ENCODE assay signal across 8 cellular contexts in the genomic region with DNA sequence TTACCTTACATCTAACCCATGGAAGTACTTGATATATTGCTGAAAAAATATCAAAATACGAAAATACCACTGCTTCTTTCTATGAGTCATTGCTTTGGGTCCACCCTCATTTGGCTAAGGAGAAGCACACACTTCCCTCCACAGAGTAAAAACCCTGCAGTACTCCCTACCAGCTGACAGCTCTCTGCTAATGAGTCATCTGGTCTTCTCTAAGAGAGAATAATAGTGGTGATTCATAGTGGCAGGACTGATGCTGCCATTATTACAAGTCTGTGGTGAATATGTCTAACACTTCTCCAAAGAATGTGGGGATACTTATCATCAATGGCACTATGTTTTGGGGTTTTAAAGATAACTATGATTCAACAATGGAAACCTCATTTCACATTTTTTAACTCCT.
DNase-seq lines count a peak whose midpoint lies in the region; ATAC-seq and TF ChIP-seq lines count a peak whose summit lies in the region.

No MANE protein-coding gene starts in this region.

- no peaks in the 10 kb centered on the region for H3K4me1 Mint-ChIP-seq in natural killer cell treated with Interleukin-12 subunit alpha and Interleukin-12 subunit beta and Interleukin-15 and Interleukin-18, amount 100 ng/mL, for 72 hours (ENCODE audit: low read depth in 2 of 2)
- no peaks in the 10 kb centered on the region for H3K4me1 Mint-ChIP-seq in mesothelial cell of epicardium

- no peaks in the 10 kb centered on the region for H3K4me1 ChIP-seq in left ventricle myocardium inferior

- no peaks in the 10 kb centered on the region for H3K27me3 Mint-ChIP-seq in natural killer cell treated with Interleukin-12 subunit alpha and Interleukin-12 subunit beta and Interleukin-15 and Interleukin-18, amount 100 ng/mL, for 72 hours
- no peaks in the 10 kb centered on the region for H3K27me3 Mint-ChIP-seq in mesothelial cell of epicardium (ENCODE audit: low read depth)

- H3K36me3 ChIP-seq in left ventricle myocardium inferior = no peaks in the 10 kb centered on the region

- intact Hi-C loops in left cardiac atrium (cut with DNase I) (no loop called here), left ventricle myocardium inferior (cut with micrococcal nuclease) (no loop called here)

- DNase-seq in left cardiac atrium = no peak
- no peak for DNase-seq in left ventricle myocardium inferior
- DNase-seq in natural killer cell treated with Interleukin-12 subunit alpha and Interleukin-12 subunit beta and Interleukin-15 and Interleukin-18, amount 100 ng/mL, for 72 hours (ENCODE audit: low spot score) = no peak
- no peak for DNase-seq in mesothelial cell of epicardium (ENCODE audit: low spot score in 2 of 2, unreplicated experiment in 2 of 2)
- no peak for DNase-seq in middle frontal gyrus (ENCODE audit: extremely low spot score, low spot score)
- no peak for DNase-seq in mucosa of gallbladder (ENCODE audit: low spot score)

- H3K4me3 Mint-ChIP-seq in natural killer cell treated with Interleukin-12 subunit alpha and Interleukin-12 subunit beta and Interleukin-15 and Interleukin-18, amount 100 ng/mL, for 72 hours = no peak overlapping the region
- H3K4me3 Mint-ChIP-seq in mesothelial cell of epicardium = no peak overlapping the region

- no peak overlapping the region for H3K27ac Mint-ChIP-seq in natural killer cell treated with Interleukin-12 subunit alpha and Interleukin-12 subunit beta and Interleukin-15 and Interleukin-18, amount 100 ng/mL, for 72 hours
- H3K27ac Mint-ChIP-seq in mesothelial cell of epicardium = no peak overlapping the region

- H3K36me3 Mint-ChIP-seq in natural killer cell treated with Interleukin-12 subunit alpha and Interleukin-12 subunit beta and Interleukin-15 and Interleukin-18, amount 100 ng/mL, for 72 hours = no peaks in the 10 kb centered on the region
- no peaks in the 10 kb centered on the region for H3K36me3 Mint-ChIP-seq in mesothelial cell of epicardium

- TF ChIP-seq CTCF in left ventricle myocardium inferior (IDR thresholded peaks at IDR 0.05; ENCODE audit: borderline replicate concordance) = no peak
- no peak for TF ChIP-seq CTCF in mesothelial cell of epicardium (IDR thresholded peaks at IDR 0.05; ENCODE audit: unreplicated experiment)

- no peak overlapping the region for H3K27ac ChIP-seq in left ventricle myocardium inferior (replicated peaks)

- H3K4me3 ChIP-seq in left ventricle myocardium inferior = no peak overlapping the region

- H3K27me3 ChIP-seq in left ventricle myocardium inferior (ENCODE audit: low read depth) = no peaks in the 10 kb centered on the region

- peak; percentile 47 to 96 for ATAC-seq in left cardiac atrium
- peak; percentile 78 for ATAC-seq in HG03108 (IDR thresholded peaks at IDR 0.05; ENCODE audit: unreplicated experiment)
- ATAC-seq in SK-N-SH treated with all-trans-retinoic acid at 6 μM for 48 hours = peak; percentile 85
- ATAC-seq in natural killer cell treated with Interleukin-12 subunit alpha and Interleukin-12 subunit beta and Interleukin-15 and Interleukin-18, amount 100 ng/mL, for 72 hours = peak; percentile 82 to 92

- H3K9me3 ChIP-seq in left ventricle myocardium inferior (replicated peaks) = peaks cover 3% of the 10 kb centered on the region

- H3K9me3 Mint-ChIP-seq in natural killer cell treated with Interleukin-12 subunit alpha and Interleukin-12 subunit beta and Interleukin-15 and Interleukin-18, amount 100 ng/mL, for 72 hours = peaks cover 3% of the 10 kb centered on the region
- peaks cover 3% of the 10 kb centered on the region for H3K9me3 Mint-ChIP-seq in mesothelial cell of epicardium

TF ChIP-seq in SK-N-SH treated with all-trans-retinoic acid at 6 μM for 48 hours, 23 proteins besides CTCF, POLR2A, EP300 and RAD21:
- TF ChIP-seq ZFP3 (CRISPR knock-in tag; IDR thresholded peaks at IDR 0.05) (no peak), RARB (CRISPR knock-in tag; IDR thresholded peaks at IDR 0.05) (no peak), ISL1 (CRISPR knock-in tag; IDR thresholded peaks at IDR 0.05) (0 out of 2 replicates have a peak, but pooled peaks have one; percentile 18), TCF4 (CRISPR knock-in tag; IDR thresholded peaks at IDR 0.05; ENCODE audit: borderline replicate concordance) (no peak), GLIS3 (CRISPR knock-in tag; IDR thresholded peaks at IDR 0.05) (no peak), ZNF70 (CRISPR knock-in tag; IDR thresholded peaks at IDR 0.05) (no peak)
- TF ChIP-seq, protein P1, sequence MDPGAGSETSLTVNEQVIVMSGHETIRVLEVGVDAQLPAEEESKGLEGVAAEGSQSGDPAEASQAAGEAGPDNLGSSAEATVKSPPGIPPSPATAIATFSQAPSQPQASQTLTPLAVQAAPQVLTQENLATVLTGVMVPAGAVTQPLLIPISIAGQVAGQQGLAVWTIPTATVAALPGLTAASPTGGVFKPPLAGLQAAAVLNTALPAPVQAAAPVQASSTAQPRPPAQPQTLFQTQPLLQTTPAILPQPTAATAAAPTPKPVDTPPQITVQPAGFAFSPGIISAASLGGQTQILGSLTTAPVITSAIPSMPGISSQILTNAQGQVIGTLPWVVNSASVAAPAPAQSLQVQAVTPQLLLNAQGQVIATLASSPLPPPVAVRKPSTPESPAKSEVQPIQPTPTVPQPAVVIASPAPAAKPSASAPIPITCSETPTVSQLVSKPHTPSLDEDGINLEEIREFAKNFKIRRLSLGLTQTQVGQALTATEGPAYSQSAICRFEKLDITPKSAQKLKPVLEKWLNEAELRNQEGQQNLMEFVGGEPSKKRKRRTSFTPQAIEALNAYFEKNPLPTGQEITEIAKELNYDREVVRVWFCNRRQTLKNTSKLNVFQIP (CRISPR knock-in tag; IDR thresholded peaks at IDR 0.05; ENCODE audit: borderline replicate concordance, low read depth) = no peak
TF ChIP-seq in SK-N-SH treated with all-trans-retinoic acid at 6 μM for 48 hours: peak in this region for 1.
